ENCODE assay signal across 20 cellular contexts in the genomic region with DNA sequence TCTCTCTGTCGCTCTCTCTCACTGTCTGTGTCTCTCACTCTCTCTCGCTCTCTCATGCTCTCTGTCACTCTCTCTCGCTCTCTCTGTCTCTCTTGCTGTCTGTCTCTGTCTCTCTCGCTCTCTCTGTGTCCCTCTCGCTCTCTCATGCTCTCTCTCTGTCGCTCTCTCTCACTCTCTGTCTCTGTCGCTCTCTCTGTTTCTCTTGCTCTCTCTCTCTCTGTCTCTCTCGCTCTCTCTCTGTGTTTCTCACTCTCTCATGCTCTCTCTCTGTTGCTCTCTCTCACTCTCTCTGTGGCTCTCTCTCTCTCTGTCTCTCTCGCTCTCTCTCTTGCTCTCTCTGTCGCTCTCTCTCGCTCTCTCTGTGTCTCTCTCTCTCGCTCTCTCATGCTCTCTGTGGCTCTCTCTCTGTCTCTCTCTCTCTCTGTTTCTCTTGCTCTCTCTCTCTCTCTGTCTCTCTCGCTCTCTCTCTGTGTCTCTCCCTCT. TPM values are rescaled to one million over a fixed set of nuclear protein-coding genes. Genes with fewer than 3 reads are reported as not detected.
DNase-seq lines count a peak whose midpoint lies in the region; ATAC-seq, FAIRE-seq and TF ChIP-seq lines count a peak whose summit lies in the region.
"Had no signal": no experiment of that assay in that cellular context is flagged by ENCODE, and none has a peak within 500 bp of the region (broad histone marks: within the 10 kb centered on the region; RNA-seq: fewer than 3 reads in every experiment).

No MANE protein-coding gene starts in this region.

- no peak overlapping the region for H3K4me3 ChIP-seq in HEK293 (ENCODE audit: low read depth, low read length)
- no peak overlapping the region for H3K4me3 ChIP-seq in K562
- H3K4me3 ChIP-seq in neural progenitor cell, result no peak overlapping the region
- H3K4me3 ChIP-seq in lower lobe of right lung, result no peak overlapping the region
- H3K4me3 ChIP-seq: BLaER1, GM12878, HAP-1 had no signal

- intact Hi-C loops in K562 (cut with micrococcal nuclease), result no loop called here
- intact Hi-C loops in lower lobe of right lung (cut with DNase I), result no loop called here

- POLR2A ChIA-PET in HEK293 (lab: Yijun Ruan, JAX), result no interaction called here
- POLR2A ChIA-PET in K562 (lab: Yijun Ruan, JAX), result no interaction called here

- H3K27ac Mint-ChIP-seq in neural progenitor cell, result peak overlapping the region; percentile 4
- H3K27ac Mint-ChIP-seq in type B pancreatic cell, result peak overlapping the region; percentile 30
- H3K27ac Mint-ChIP-seq: HFFc6 had no signal

- CTCF ChIA-PET in HEK293 (lab: Yijun Ruan, JAX) (no interaction called here), K562 (lab: Yijun Ruan, JAX; ENCODE audit: low intra/inter-chr PET ratio) (no interaction called here)

- no peak overlapping the region for H3K9ac ChIP-seq in K562 (ENCODE audit: insufficient read depth in 1 of 2, low read depth in 2 of 2, low read length in 2 of 2)
- H3K9ac ChIP-seq in neural progenitor cell, result no peak overlapping the region
- H3K9ac ChIP-seq: BLaER1 had no signal

- H3K4me2 ChIP-seq in K562 (ENCODE audit: insufficient read depth, low read length), result no peak overlapping the region; the same call in 1 of the 2 replicates
- no peak overlapping the region for H3K4me2 ChIP-seq in neural progenitor cell
- H3K4me2 ChIP-seq: BLaER1 had no signal

- H3K27me3 Mint-ChIP-seq in neural progenitor cell (ENCODE audit: insufficient read depth, low read depth) (peaks cover 17% of the 10 kb centered on the region), type B pancreatic cell (peaks cover 19% of the 10 kb centered on the region)

- no peak for TF ChIP-seq POLR2A in K562 (conservative IDR thresholded peaks at IDR 0.05)

- H3K79me2 ChIP-seq in K562 (ENCODE audit: control insufficient read depth, insufficient read depth, low read length) (no peaks in the 10 kb centered on the region), neural progenitor cell (ENCODE audit: low read depth) (no peaks in the 10 kb centered on the region)

- no peaks in the 10 kb centered on the region for H3K9me1 ChIP-seq in K562 (ENCODE audit: control insufficient read depth, insufficient read depth, low read length)

- H3K27me3 ChIP-seq in K562 (ENCODE audit: control insufficient read depth in 2 of 2, insufficient read depth in 2 of 2, low read length in 2 of 2) (peaks cover 16 to 60% of the 10 kb centered on the region in 2 experiments; a peak in 4 of 5 replicates), neural progenitor cell (no peaks in the 10 kb centered on the region), lower lobe of right lung (ENCODE audit: low read depth) (peaks cover 5% of the 10 kb centered on the region)
- H3K27me3 ChIP-seq: BLaER1 had no signal

- no peak for TF ChIP-seq EP300 in K562 (IDR thresholded peaks at IDR 0.05; ENCODE audit: low read length)

- peaks cover 6% of the 10 kb centered on the region for H3F3A ChIP-seq in neural progenitor cell (ENCODE audit: low read depth)

- ATAC-seq in K562 (no peak), lower lobe of right lung (no peak)
- ATAC-seq: GM12878 had no signal

- H4K20me1 ChIP-seq in K562 (replicated peaks; ENCODE audit: control insufficient read depth, insufficient read depth, low read length), result peaks cover 6% of the 10 kb centered on the region; the same call in 1 of the 2 replicates
- no peaks in the 10 kb centered on the region for H4K20me1 ChIP-seq in neural progenitor cell (ENCODE audit: low read depth)
- H4K20me1 ChIP-seq: BLaER1 had no signal

- H3K4me3 Mint-ChIP-seq in neural progenitor cell, result no peak overlapping the region
- H3K4me3 Mint-ChIP-seq in type B pancreatic cell, result peak overlapping the region; percentile 20
- H3K4me3 Mint-ChIP-seq: CD4-positive, alpha-beta memory T cell; HFFc6 had no signal

- H3K9me3 ChIP-seq in HEK293 (ENCODE audit: control insufficient read depth, insufficient read depth, low read depth, low read length) (no peaks in the 10 kb centered on the region), K562 (replicated peaks; ENCODE audit: control insufficient read depth, insufficient read depth, low read depth, low read length) (no peaks in the 10 kb centered on the region), neural progenitor cell (ENCODE audit: low read depth) (no peaks in the 10 kb centered on the region), lower lobe of right lung (no peaks in the 10 kb centered on the region)
- H3K9me3 ChIP-seq: BLaER1, HAP-1 had no signal

- no peaks in the 10 kb centered on the region for H3K9me3 Mint-ChIP-seq in neural progenitor cell
- no peaks in the 10 kb centered on the region for H3K9me3 Mint-ChIP-seq in type B pancreatic cell
- H3K9me3 Mint-ChIP-seq: HFFc6 had no signal

- no TSS peak for BruUV-seq in K562 (replicated peaks; lab: Mats Ljungman, UMichigan)

- peaks cover 21% of the 10 kb centered on the region for H3K4me1 Mint-ChIP-seq in neural progenitor cell
- H3K4me1 Mint-ChIP-seq in type B pancreatic cell (ENCODE audit: unreplicated experiment), result peaks cover 10% of the 10 kb centered on the region
- H3K4me1 Mint-ChIP-seq: CD14-positive monocyte; CD4-positive, alpha-beta memory T cell had no signal

- H2AFZ ChIP-seq in K562 (ENCODE audit: low read depth, low read length), result no peak overlapping the region
- no peak overlapping the region for H2AFZ ChIP-seq in neural progenitor cell (replicated peaks)

- TF ChIP-seq RAD21 in K562 (CRISPR knock-in tag; conservative IDR thresholded peaks at IDR 0.05 in 1 of 2, IDR thresholded peaks at IDR 0.05 in 1 of 2), result no peak

- H3K27ac ChIP-seq in HEK293 (ENCODE audit: extremely low read depth, low read depth, low read length), result no peak overlapping the region
- no peak overlapping the region; the same call in 2 of the 3 replicates for H3K27ac ChIP-seq in K562 (ENCODE audit: extremely low read depth, low read depth, low read length)
- H3K27ac ChIP-seq in neural progenitor cell, result no peak overlapping the region
- H3K27ac ChIP-seq in lower lobe of right lung, result no peak overlapping the region
- H3K27ac ChIP-seq: BLaER1 had no signal

- no peaks in the 10 kb centered on the region for H3K36me3 Mint-ChIP-seq in neural progenitor cell
- no peaks in the 10 kb centered on the region for H3K36me3 Mint-ChIP-seq in type B pancreatic cell
- H3K36me3 Mint-ChIP-seq: CD14-positive monocyte; CD4-positive, alpha-beta memory T cell had no signal

- H3K36me3 ChIP-seq in HEK293 (ENCODE audit: control insufficient read depth in 2 of 2, insufficient read depth in 1 of 2, low read length in 2 of 2), result no peaks in the 10 kb centered on the region
- no peaks in the 10 kb centered on the region for H3K36me3 ChIP-seq in K562 (ENCODE audit: control insufficient read depth, insufficient read depth, low read length)
- no peaks in the 10 kb centered on the region for H3K36me3 ChIP-seq in neural progenitor cell
- no peaks in the 10 kb centered on the region for H3K36me3 ChIP-seq in lower lobe of right lung
- H3K36me3 ChIP-seq: BLaER1, HAP-1 had no signal

- DNase-seq in K562 (ENCODE audit: extremely low read depth in 1 of 4, low spot score in 3 of 4) (no peak), neural progenitor cell (ENCODE audit: low spot score) (no peak), type B pancreatic cell (ENCODE audit: extremely low spot score, unreplicated experiment) (no peak), NCI-H1436 treated with DMSO at 0.1 percent for 48 hours (lab: John Stamatoyannopoulos, UW) (no peak), lower lobe of right lung (no peak)
- DNase-seq in activated naive CD4-positive, alpha-beta T cell (lab: John Stamatoyannopoulos, UW), result no peak
- DNase-seq: 8988T; CD4-positive, alpha-beta memory T cell; DMS 273 treated with DMSO at 0.1 percent for 48 hours; DMS53; DND-41; EL; HFFc6; IMR-90 had no signal

- no peaks in the 10 kb centered on the region for H3K4me1 ChIP-seq in HEK293 (ENCODE audit: control insufficient read depth, insufficient read depth, low read length)
- peaks cover 14 to 34% of the 10 kb centered on the region in 2 experiments; a peak in 4 of 5 replicates for H3K4me1 ChIP-seq in K562 (replicated peaks in 1 of 2; ENCODE audit: control insufficient read depth in 2 of 2, insufficient read depth in 2 of 2, low read length in 2 of 2)
- H3K4me1 ChIP-seq in neural progenitor cell, result no peaks in the 10 kb centered on the region
- no peaks in the 10 kb centered on the region for H3K4me1 ChIP-seq in lower lobe of right lung
- H3K4me1 ChIP-seq: HAP-1 had no signal

- 16% methylated on average over 9 of the region's 13 CpGs for WGBS in K562 (ENCODE audit: insufficient coverage, low coverage, missing lambda C conversion rate)

- FAIRE-seq in K562 (lab: Jason Lieb, UNC), result no peak
- FAIRE-seq: GM12878, HTR-8/SVneo had no signal

- no peak for TF ChIP-seq CTCF in HEK293 (tag by site-specific recombination; IDR thresholded peaks at IDR 0.05)
- no peak for TF ChIP-seq CTCF in K562 (IDR thresholded peaks at IDR 0.05 in 2 of 3, conservative IDR thresholded peaks at IDR 0.05 in 1 of 3; ENCODE audit: insufficient read depth in 2 of 3, low read depth in 1 of 3, low read length in 3 of 3)
- TF ChIP-seq CTCF in neural progenitor cell (IDR thresholded peaks at IDR 0.05), result no peak
- no peak for TF ChIP-seq CTCF in type B pancreatic cell (conservative IDR thresholded peaks at IDR 0.05)
- TF ChIP-seq CTCF in lower lobe of right lung (IDR thresholded peaks at IDR 0.05), result no peak

- in situ Hi-C loops in K562 (cut with MboI), result no loop called here

RNA-seq across cellular contexts. Expression of a gene that starts 33.2 kb away (rescaled TPM):
- total RNA-seq in K562 (2011; cell fraction: chromatin; rRNA removed; ENCODE audit: low replicate concordance), result 0.84 and 4.1 TPM in 2 replicates
- total RNA-seq in K562 (2011; cell fraction: nucleolus; rRNA removed), result 1.8 and 2.1 TPM in 2 replicates
- total RNA-seq in K562 (2011; cell fraction: nucleoplasm; rRNA removed), result 0.84 and 1.2 TPM in 2 replicates
- not detected in 2 replicates for total RNA-seq in K562 (2014; rRNA removed)
- total RNA-seq in K562 (2014; rRNA removed; fragmentation: Illumina TruSeq; extraction: Trizol), result not detected in 2 replicates
- total RNA-seq in K562 (2015; rRNA removed; fragmentation: Illumina TruSeq; extraction: Trizol), result 0.19 TPM in 1 of 2 replicates, not detected in the other
- 0.22 TPM in 2 replicates for total RNA-seq in K562 (2021)
- 0.14 and 0.24 TPM in 2 replicates for polyA plus RNA-seq in K562 (2011; rRNA removed)
- polyA plus RNA-seq in K562 (2011; cell fraction: cytosol; rRNA removed), result 0.34 and 0.55 TPM in 2 replicates
- polyA plus RNA-seq in K562 (2011; cell fraction: nucleus; rRNA removed), result 0.65 and 2.2 TPM in 2 replicates
- polyA plus RNA-seq in K562 (2012), result 0.18 and 0.24 TPM in 2 replicates
- polyA plus RNA-seq in K562 (2014; fragmentation: Illumina TruSeq; extraction: Trizol), result 0.06 and 0.44 TPM in 2 replicates
- not detected for polyA plus RNA-seq in K562 (2014; fragmentation: Nextera tagmentation; extraction: Ambion mirVana)
- 0.46 and 0.52 TPM in 2 replicates for polyA plus RNA-seq in K562 (2014; rRNA removed)
- 0.39 TPM in 1 of 2 replicates, not detected in the other for polyA minus RNA-seq in K562 (2011; rRNA and poly(A)+ RNA removed)
- polyA minus RNA-seq in K562 (2011; cell fraction: cytosol; rRNA and poly(A)+ RNA removed), result not detected in 2 replicates
- 0.56 and 1.2 TPM in 2 replicates for polyA minus RNA-seq in K562 (2011; cell fraction: nucleus; rRNA and poly(A)+ RNA removed)
- 8.2 and 13.8 TPM in 2 replicates for total RNA-seq in neural progenitor cell (ENCODE audit: low replicate concordance)
- 8.6 and 13.8 TPM in 2 replicates for total RNA-seq in type B pancreatic cell (ENCODE audit: low replicate concordance)
- 0.62 TPM for total RNA-seq in lower lobe of right lung
- polyA plus RNA-seq: CD14-positive monocyte, GM12878 had no signal

RNA-seq across cellular contexts. Expression of a gene that starts 47.1 kb away (rescaled TPM):
- total RNA-seq in K562 (2011; cell fraction: chromatin; rRNA removed; ENCODE audit: low replicate concordance), result 28.7 and 53.4 TPM in 2 replicates
- 24.0 and 26.7 TPM in 2 replicates for total RNA-seq in K562 (2011; cell fraction: nucleolus; rRNA removed)
- total RNA-seq in K562 (2011; cell fraction: nucleoplasm; rRNA removed), result 23.5 and 24.4 TPM in 2 replicates
- 16.0 and 23.0 TPM in 2 replicates for total RNA-seq in K562 (2014; rRNA removed)
- total RNA-seq in K562 (2014; rRNA removed; fragmentation: Illumina TruSeq; extraction: Trizol), result 1.9 and 2.3 TPM in 2 replicates
- 6.9 and 7.1 TPM in 2 replicates for total RNA-seq in K562 (2015; rRNA removed; fragmentation: Illumina TruSeq; extraction: Trizol)
- total RNA-seq in K562 (2021), result 22.8 and 25.4 TPM in 2 replicates
- polyA plus RNA-seq in K562 (2011; rRNA removed), result 13.5 and 16.4 TPM in 2 replicates
- polyA plus RNA-seq in K562 (2011; cell fraction: cytosol; rRNA removed), result 15.0 and 35.2 TPM in 2 replicates
- 21.5 and 35.3 TPM in 2 replicates for polyA plus RNA-seq in K562 (2011; cell fraction: nucleus; rRNA removed)
- polyA plus RNA-seq in K562 (2012), result 20.3 and 28.2 TPM in 2 replicates
- polyA plus RNA-seq in K562 (2014; fragmentation: Illumina TruSeq; extraction: Trizol), result 4.9 and 13.1 TPM in 2 replicates
- polyA plus RNA-seq in K562 (2014; fragmentation: Nextera tagmentation; extraction: Ambion mirVana), result under 1 TPM; 0.23 to 0.41 TPM
- 13.3 and 15.4 TPM in 2 replicates for polyA plus RNA-seq in K562 (2014; rRNA removed)
- polyA minus RNA-seq in K562 (2011; rRNA and poly(A)+ RNA removed), result 6.0 and 11.6 TPM in 2 replicates
- polyA minus RNA-seq in K562 (2011; cell fraction: cytosol; rRNA and poly(A)+ RNA removed), result 10.5 and 28.4 TPM in 2 replicates
- 9.6 and 13.5 TPM in 2 replicates for polyA minus RNA-seq in K562 (2011; cell fraction: nucleus; rRNA and poly(A)+ RNA removed)
- 8.5 and 17.5 TPM in 2 replicates for total RNA-seq in neural progenitor cell (ENCODE audit: low replicate concordance)
- total RNA-seq in type B pancreatic cell (ENCODE audit: low replicate concordance), result 49.2 and 65.1 TPM in 2 replicates
- total RNA-seq in lower lobe of right lung, result 68.4 TPM
